In genomic region chr6:15429146-15430110, GRCh38 we compare ENCODE assay signal across 1 cellular context.
TF ChIP-seq lines count a peak whose summit lies in the region.

No MANE protein-coding gene starts in this region.

TF ChIP-seq in GM23338, 12 proteins besides CTCF, POLR2A, EP300 and RAD21 (continued from another document):
- TF ChIP-seq ZNF462 (CRISPR knock-in tag; IDR thresholded peaks at IDR 0.05) (no peak), CREB1 (CRISPR knock-in tag; IDR thresholded peaks at IDR 0.05; ENCODE audit: low read depth) (no peak), JUNB (IDR thresholded peaks at IDR 0.05; ENCODE audit: unreplicated experiment) (no peak)
